ENCODE assay signal across 1 cellular context in genomic region chr13:87798536-87798935, GRCh38.
TF ChIP-seq lines count a peak whose summit lies in the region.

No MANE protein-coding gene starts in this region.

TF ChIP-seq in SK-N-SH treated with all-trans-retinoic acid at 6 μM for 48 hours, 23 proteins besides CTCF, POLR2A, EP300 and RAD21 (continued from another document):
- TF ChIP-seq CSRNP3 (CRISPR knock-in tag; IDR thresholded peaks at IDR 0.05) (no peak), ZNF70 (CRISPR knock-in tag; IDR thresholded peaks at IDR 0.05) (no peak), POU6F1 (CRISPR knock-in tag; IDR thresholded peaks at IDR 0.05; ENCODE audit: borderline replicate concordance, low read depth) (no peak), SNAI2 (CRISPR knock-in tag; IDR thresholded peaks at IDR 0.05) (no peak)
TF ChIP-seq in SK-N-SH treated with all-trans-retinoic acid at 6 μM for 48 hours: peak in this region for 0.
